Comparison of ENCODE assay signal across 24 cellular contexts in the genomic region with DNA sequence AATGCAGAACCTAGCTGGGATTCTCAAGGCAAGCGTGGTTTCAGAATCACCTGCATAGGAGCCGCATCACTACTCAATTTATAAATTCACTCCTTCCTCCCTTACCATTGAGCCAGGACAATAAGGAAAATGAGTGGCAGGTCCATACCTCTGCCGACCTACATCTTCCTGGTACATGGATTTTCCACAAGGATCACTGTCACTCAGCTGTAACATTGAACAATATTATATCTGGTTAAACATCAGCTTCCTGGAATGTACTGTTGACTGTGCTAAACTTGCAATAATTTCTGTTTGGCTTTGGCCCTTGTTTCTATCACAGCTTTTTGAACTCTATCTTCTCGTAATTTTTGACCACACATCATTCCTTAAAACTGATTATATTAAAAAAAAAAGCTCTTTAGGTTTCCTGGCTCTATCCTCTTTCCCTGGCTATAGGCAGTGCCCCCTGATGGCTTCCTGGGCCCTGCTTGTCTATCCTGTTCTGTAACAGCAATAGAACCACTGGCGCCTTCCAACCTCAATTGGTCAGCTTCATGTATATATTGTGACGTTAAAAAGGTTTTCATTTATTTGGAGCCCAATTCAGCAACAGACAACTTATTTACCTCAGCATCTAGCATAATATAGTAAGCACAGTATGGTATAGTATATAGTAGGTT. TPM values are rescaled to one million over a fixed set of nuclear protein-coding genes. Genes with fewer than 3 reads are reported as not detected.
DNase-seq lines count a peak whose midpoint lies in the region; ATAC-seq and TF ChIP-seq lines count a peak whose summit lies in the region.
"Had no signal": no experiment of that assay in that cellular context is flagged by ENCODE, and none has a peak within 500 bp of the region (broad histone marks: within the 10 kb centered on the region; RNA-seq: fewer than 3 reads in every experiment).

No MANE protein-coding gene starts in this region.

- ATAC-seq in WTC11 (peak; percentile 50; the same call in 1 of the 2 replicates), left colon (peak; percentile 91), GM21576 (IDR thresholded peaks at IDR 0.05; ENCODE audit: unreplicated experiment) (no peak)
- ATAC-seq: Panc1, T-cell had no signal

- in situ Hi-C loops in KBM-7 (cut with MboI; ENCODE audit: low pct_unique_long_range_greater_than_20kb, low sequenced_read_pairs), result no loop called here

- CTCF ChIA-PET in WTC11 (lab: Charles Lee), result interaction anchor here (0.7 to 1.5 kb wide), 3 partner anchors 51 to 481 kb away, joined by 3 to 6 read pairs (median 4); a partner anchor contains a TSS

- POLR2A ChIA-PET in WTC11 (lab: Charles Lee), result no interaction called here

- no peaks in the 10 kb centered on the region for H3K27me3 Mint-ChIP-seq in WTC11 (ENCODE audit: low read depth)
- H3K27me3 Mint-ChIP-seq: T-cell had no signal

- H3K4me1 Mint-ChIP-seq in WTC11, result peaks cover 45% of the 10 kb centered on the region
- H3K4me1 Mint-ChIP-seq: T-cell had no signal

- TF ChIP-seq CTCF in WTC11 (IDR thresholded peaks at IDR 0.05), result no peak

- no peak overlapping the region for H3K27ac Mint-ChIP-seq in WTC11
- H3K27ac Mint-ChIP-seq: CD4-positive, alpha-beta memory T cell; T-cell had no signal

- no peaks in the 10 kb centered on the region for H3K9me3 Mint-ChIP-seq in WTC11
- H3K9me3 Mint-ChIP-seq: CD4-positive, alpha-beta memory T cell; T-cell had no signal

- no peaks in the 10 kb centered on the region for H3K36me3 Mint-ChIP-seq in WTC11
- H3K36me3 Mint-ChIP-seq: CD4-positive, alpha-beta memory T cell had no signal

- DNase-seq in DMS53 treated with DMSO at 0.1 percent for 48 hours (lab: John Stamatoyannopoulos, UW; ENCODE audit: unreplicated experiment) (peak; percentile 27), WTC11 (ENCODE audit: low spot score) (no peak), left colon (no peak), NCI-H2227 (lab: John Stamatoyannopoulos, UW; ENCODE audit: unreplicated experiment) (no peak), AG08396 (ENCODE audit: low spot score) (no peak), KBM-7 (no peak)
- DNase-seq: Calu3; CD4-positive, alpha-beta memory T cell; DMS153; GDM1; GOT3; HCEC 1CT; KG1; NCI-H1092 treated with DMSO at 0.1 percent for 48 hours; NCI-H1436 treated with DMSO at 0.1 percent for 48 hours; NCI-H1930; NCI-H226; NCI-H510A treated with DMSO at 0.1 percent for 48 hours; NCI-H774; NK-92 treated with Interleukin-12 subunit alpha and Interleukin-12 subunit beta, amount 100 ng/mL, for 24 hours; SJCRH30; T-cell had no signal

- no peak overlapping the region for H3K4me3 Mint-ChIP-seq in WTC11
- H3K4me3 Mint-ChIP-seq: CD4-positive, alpha-beta memory T cell; T-cell had no signal

- intact Hi-C loops in left colon (cut with DNase I, micrococcal nuclease), result no loop called here

TF ChIP-seq in WTC11, 78 proteins besides CTCF, POLR2A, EP300 and RAD21:
- TF ChIP-seq GRHL2 (CRISPR knock-in tag; IDR thresholded peaks at IDR 0.05; ENCODE audit: insufficient replicate concordance, severe bottlenecking), result no peak
- no peak for TF ChIP-seq ZNF416 (CRISPR knock-in tag; IDR thresholded peaks at IDR 0.05)
- TF ChIP-seq, protein P1, sequence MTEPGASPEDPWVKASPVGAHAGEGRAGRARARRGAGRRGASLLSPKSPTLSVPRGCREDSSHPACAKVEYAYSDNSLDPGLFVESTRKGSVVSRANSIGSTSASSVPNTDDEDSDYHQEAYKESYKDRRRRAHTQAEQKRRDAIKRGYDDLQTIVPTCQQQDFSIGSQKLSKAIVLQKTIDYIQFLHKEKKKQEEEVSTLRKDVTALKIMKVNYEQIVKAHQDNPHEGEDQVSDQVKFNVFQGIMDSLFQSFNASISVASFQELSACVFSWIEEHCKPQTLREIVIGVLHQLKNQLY (CRISPR knock-in tag; IDR thresholded peaks at IDR 0.05), result no peak
- TF ChIP-seq, protein P2, sequence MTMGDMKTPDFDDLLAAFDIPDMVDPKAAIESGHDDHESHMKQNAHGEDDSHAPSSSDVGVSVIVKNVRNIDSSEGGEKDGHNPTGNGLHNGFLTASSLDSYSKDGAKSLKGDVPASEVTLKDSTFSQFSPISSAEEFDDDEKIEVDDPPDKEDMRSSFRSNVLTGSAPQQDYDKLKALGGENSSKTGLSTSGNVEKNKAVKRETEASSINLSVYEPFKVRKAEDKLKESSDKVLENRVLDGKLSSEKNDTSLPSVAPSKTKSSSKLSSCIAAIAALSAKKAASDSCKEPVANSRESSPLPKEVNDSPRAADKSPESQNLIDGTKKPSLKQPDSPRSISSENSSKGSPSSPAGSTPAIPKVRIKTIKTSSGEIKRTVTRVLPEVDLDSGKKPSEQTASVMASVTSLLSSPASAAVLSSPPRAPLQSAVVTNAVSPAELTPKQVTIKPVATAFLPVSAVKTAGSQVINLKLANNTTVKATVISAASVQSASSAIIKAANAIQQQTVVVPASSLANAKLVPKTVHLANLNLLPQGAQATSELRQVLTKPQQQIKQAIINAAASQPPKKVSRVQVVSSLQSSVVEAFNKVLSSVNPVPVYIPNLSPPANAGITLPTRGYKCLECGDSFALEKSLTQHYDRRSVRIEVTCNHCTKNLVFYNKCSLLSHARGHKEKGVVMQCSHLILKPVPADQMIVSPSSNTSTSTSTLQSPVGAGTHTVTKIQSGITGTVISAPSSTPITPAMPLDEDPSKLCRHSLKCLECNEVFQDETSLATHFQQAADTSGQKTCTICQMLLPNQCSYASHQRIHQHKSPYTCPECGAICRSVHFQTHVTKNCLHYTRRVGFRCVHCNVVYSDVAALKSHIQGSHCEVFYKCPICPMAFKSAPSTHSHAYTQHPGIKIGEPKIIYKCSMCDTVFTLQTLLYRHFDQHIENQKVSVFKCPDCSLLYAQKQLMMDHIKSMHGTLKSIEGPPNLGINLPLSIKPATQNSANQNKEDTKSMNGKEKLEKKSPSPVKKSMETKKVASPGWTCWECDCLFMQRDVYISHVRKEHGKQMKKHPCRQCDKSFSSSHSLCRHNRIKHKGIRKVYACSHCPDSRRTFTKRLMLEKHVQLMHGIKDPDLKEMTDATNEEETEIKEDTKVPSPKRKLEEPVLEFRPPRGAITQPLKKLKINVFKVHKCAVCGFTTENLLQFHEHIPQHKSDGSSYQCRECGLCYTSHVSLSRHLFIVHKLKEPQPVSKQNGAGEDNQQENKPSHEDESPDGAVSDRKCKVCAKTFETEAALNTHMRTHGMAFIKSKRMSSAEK (CRISPR knock-in tag; IDR thresholded peaks at IDR 0.05; ENCODE audit: borderline replicate concordance), result no peak
- TF ChIP-seq RORB (CRISPR knock-in tag; IDR thresholded peaks at IDR 0.05), result no peak
- no peak for TF ChIP-seq FOXK1 (CRISPR knock-in tag; IDR thresholded peaks at IDR 0.05)
- TF ChIP-seq ETV6 (CRISPR knock-in tag; IDR thresholded peaks at IDR 0.05), result no peak
- TF ChIP-seq, protein P3, sequence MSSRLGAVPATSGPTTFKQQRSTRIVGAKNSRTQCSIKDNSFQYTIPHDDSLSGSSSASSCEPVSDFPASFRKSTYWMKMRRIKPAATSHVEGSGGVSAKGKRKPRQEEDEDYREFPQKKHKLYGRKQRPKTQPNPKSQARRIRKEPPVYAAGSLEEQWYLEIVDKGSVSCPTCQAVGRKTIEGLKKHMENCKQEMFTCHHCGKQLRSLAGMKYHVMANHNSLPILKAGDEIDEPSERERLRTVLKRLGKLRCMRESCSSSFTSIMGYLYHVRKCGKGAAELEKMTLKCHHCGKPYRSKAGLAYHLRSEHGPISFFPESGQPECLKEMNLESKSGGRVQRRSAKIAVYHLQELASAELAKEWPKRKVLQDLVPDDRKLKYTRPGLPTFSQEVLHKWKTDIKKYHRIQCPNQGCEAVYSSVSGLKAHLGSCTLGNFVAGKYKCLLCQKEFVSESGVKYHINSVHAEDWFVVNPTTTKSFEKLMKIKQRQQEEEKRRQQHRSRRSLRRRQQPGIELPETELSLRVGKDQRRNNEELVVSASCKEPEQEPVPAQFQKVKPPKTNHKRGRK (CRISPR knock-in tag; IDR thresholded peaks at IDR 0.05; ENCODE audit: borderline replicate concordance), result no peak
- TF ChIP-seq, protein P4, sequence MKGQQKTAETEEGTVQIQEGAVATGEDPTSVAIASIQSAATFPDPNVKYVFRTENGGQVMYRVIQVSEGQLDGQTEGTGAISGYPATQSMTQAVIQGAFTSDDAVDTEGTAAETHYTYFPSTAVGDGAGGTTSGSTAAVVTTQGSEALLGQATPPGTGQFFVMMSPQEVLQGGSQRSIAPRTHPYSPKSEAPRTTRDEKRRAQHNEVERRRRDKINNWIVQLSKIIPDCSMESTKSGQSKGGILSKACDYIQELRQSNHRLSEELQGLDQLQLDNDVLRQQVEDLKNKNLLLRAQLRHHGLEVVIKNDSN (CRISPR knock-in tag; IDR thresholded peaks at IDR 0.05), result no peak

RNA-seq across cellular contexts. Expression of a gene that starts 59.2 kb away (rescaled TPM):
- 8.7 to 9.2 TPM (median 8.7 TPM) in 3 replicates for total RNA-seq in WTC11 (2021)
- 10 to 100 TPM; 15.0 to 18.6 TPM for total RNA-seq in left colon
- total RNA-seq: SJCRH30 had no signal
